ENCODE assay signal across 13 cellular contexts in genomic region chr7:99029481-99030144, GRCh38.
DNase-seq lines count a peak whose midpoint lies in the region; ATAC-seq and TF ChIP-seq lines count a peak whose summit lies in the region.
"Had no signal": no experiment of that assay in that cellular context is flagged by ENCODE, and none has a peak within 500 bp of the region (broad histone marks: within the 10 kb centered on the region; RNA-seq: fewer than 3 reads in every experiment).

No MANE protein-coding gene starts in this region.

- peaks cover 29% of the 10 kb centered on the region for H3K36me3 Mint-ChIP-seq in activated CD4-positive, alpha-beta memory T cell treated with anti-CD3 and anti-CD28 coated beads for 36 hours
- peaks cover 47% of the 10 kb centered on the region for H3K36me3 Mint-ChIP-seq in activated CD4-positive, alpha-beta memory T cell treated with anti-CD3 and anti-CD28 coated beads, Interleukin-2, amount 10 ng/mL, durations not matched to agents 7 days and 5 days (ENCODE audit: low read depth)
- H3K36me3 Mint-ChIP-seq in activated naive CD8-positive, alpha-beta T cell treated with anti-CD3 and anti-CD28 coated beads for 36 hours: peaks cover 8% of the 10 kb centered on the region
- H3K36me3 Mint-ChIP-seq in H9 (ENCODE audit: insufficient read depth in 1 of 3, low read depth in 3 of 3): peaks cover 31 to 71% (median 57%) of the 10 kb centered on the region in 3 experiments

- POLR2A ChIA-PET in activated CD4-positive, alpha-beta memory T cell treated with anti-CD3 and anti-CD28 coated beads for 36 hours (lab: Charles Lee): no interaction called here
- POLR2A ChIA-PET in activated CD4-positive, alpha-beta memory T cell treated with anti-CD3 and anti-CD28 coated beads, Interleukin-2, amount 10 ng/mL, durations not matched to agents 7 days and 5 days (lab: Charles Lee): no interaction called here

- H4K5ac ChIP-seq in H9 (ENCODE audit: insufficient read length, low read depth, low read length): no peak overlapping the region

- H3K4me1 Mint-ChIP-seq in activated CD4-positive, alpha-beta memory T cell treated with anti-CD3 and anti-CD28 coated beads for 36 hours (ENCODE audit: low read depth): no peaks in the 10 kb centered on the region
- H3K4me1 Mint-ChIP-seq in activated CD4-positive, alpha-beta memory T cell treated with anti-CD3 and anti-CD28 coated beads, Interleukin-2, amount 10 ng/mL, durations not matched to agents 7 days and 5 days: peaks cover 1% of the 10 kb centered on the region
- peaks cover 4% of the 10 kb centered on the region for H3K4me1 Mint-ChIP-seq in activated naive CD8-positive, alpha-beta T cell treated with anti-CD3 and anti-CD28 coated beads for 36 hours
- peaks cover 6 to 7% of the 10 kb centered on the region in 2 experiments; a peak in 3 of 4 replicates for H3K4me1 Mint-ChIP-seq in H9

- H3T11ph ChIP-seq in H9 (ENCODE audit: low read length): no peak overlapping the region

- H3K27me3 ChIP-seq in suprapubic skin: no peaks in the 10 kb centered on the region
- no peaks in the 10 kb centered on the region for H3K27me3 ChIP-seq in H9 (ENCODE audit: insufficient read depth, low read length)
- H3K27me3 ChIP-seq in right lobe of liver: no peaks in the 10 kb centered on the region

- H3K79me2 ChIP-seq in H9 (ENCODE audit: insufficient read depth, low read length): no peaks in the 10 kb centered on the region; the same call in 1 of the 2 replicates

- H3K27me3 Mint-ChIP-seq in activated CD4-positive, alpha-beta memory T cell treated with anti-CD3 and anti-CD28 coated beads for 36 hours: no peaks in the 10 kb centered on the region
- H3K27me3 Mint-ChIP-seq in activated CD4-positive, alpha-beta memory T cell treated with anti-CD3 and anti-CD28 coated beads, Interleukin-2, amount 10 ng/mL, durations not matched to agents 7 days and 5 days: no peaks in the 10 kb centered on the region
- no peaks in the 10 kb centered on the region for H3K27me3 Mint-ChIP-seq in activated naive CD8-positive, alpha-beta T cell treated with anti-CD3 and anti-CD28 coated beads for 36 hours
- H3K27me3 Mint-ChIP-seq in H9 (ENCODE audit: low read depth): peaks cover 2% of the 10 kb centered on the region
- H3K27me3 Mint-ChIP-seq: activated naive CD8-positive, alpha-beta T cell; effector memory CD8-positive, alpha-beta T cell had no signal

- TF ChIP-seq POLR2A in suprapubic skin (IDR thresholded peaks at IDR 0.05): no peak
- no peak for TF ChIP-seq POLR2A in right lobe of liver (IDR thresholded peaks at IDR 0.05)

- no peak overlapping the region for H3K18ac ChIP-seq in H9 (ENCODE audit: insufficient read length, low read depth, low read length)

- H2BK120ac ChIP-seq in H9 (ENCODE audit: low read depth, low read length, poor library complexity, severe bottlenecking): no peak overlapping the region

- peak overlapping the region; percentile 79 for H3K27ac ChIP-seq in suprapubic skin
- no peak overlapping the region for H3K27ac ChIP-seq in H9 (ENCODE audit: insufficient read length, low read depth, low read length)
- no peak overlapping the region for H3K27ac ChIP-seq in right lobe of liver
- H3K27ac ChIP-seq: A549 had no signal

- H2BK20ac ChIP-seq in H9 (ENCODE audit: low read depth, low read length, poor library complexity, severe bottlenecking): no peak overlapping the region

- H3K9ac ChIP-seq in H9 (ENCODE audit: extremely low read depth, insufficient read length, low read length): no peak overlapping the region

- DNase-seq in activated CD4-positive, alpha-beta memory T cell treated with anti-CD3 and anti-CD28 coated beads for 36 hours: no peak
- no peak for DNase-seq in activated CD4-positive, alpha-beta memory T cell treated with anti-CD3 and anti-CD28 coated beads, Interleukin-2, amount 10 ng/mL, durations not matched to agents 7 days and 5 days
- no peak for DNase-seq in activated naive CD8-positive, alpha-beta T cell treated with anti-CD3 and anti-CD28 coated beads for 36 hours
- DNase-seq in glomerular endothelial cell (ENCODE audit: extremely low read depth, low read depth, low spot score) (peak; percentile 67), suprapubic skin (ENCODE audit: low spot score in 2 of 2) (no peak), H9 (no peak), cerebellum (ENCODE audit: low spot score) (no peak), right lobe of liver (no peak)
- DNase-seq: DMS153; effector memory CD8-positive, alpha-beta T cell; NCI-H82 had no signal

- no peak overlapping the region for H2AFZ ChIP-seq in H9 (ENCODE audit: low read length)

- no peak overlapping the region for H3K23ac ChIP-seq in H9 (ENCODE audit: insufficient read length, low read depth, low read length)

- H3K4me1 ChIP-seq in suprapubic skin (peaks cover 27% of the 10 kb centered on the region), H9 (ENCODE audit: insufficient read depth, low read length) (no peaks in the 10 kb centered on the region), right lobe of liver (peaks cover 0 to 6% (median 0%) of the 10 kb centered on the region in 4 donors)

- H2BK12ac ChIP-seq in H9 (ENCODE audit: insufficient read length, low read depth, low read length): no peak overlapping the region

- H2BK5ac ChIP-seq in H9 (ENCODE audit: insufficient read length, low read length): no peak overlapping the region

- no peaks in the 10 kb centered on the region for H3K9me3 Mint-ChIP-seq in activated CD4-positive, alpha-beta memory T cell treated with anti-CD3 and anti-CD28 coated beads for 36 hours
- no peaks in the 10 kb centered on the region for H3K9me3 Mint-ChIP-seq in activated CD4-positive, alpha-beta memory T cell treated with anti-CD3 and anti-CD28 coated beads, Interleukin-2, amount 10 ng/mL, durations not matched to agents 7 days and 5 days
- no peaks in the 10 kb centered on the region for H3K9me3 Mint-ChIP-seq in activated naive CD8-positive, alpha-beta T cell treated with anti-CD3 and anti-CD28 coated beads for 36 hours
- H3K9me3 Mint-ChIP-seq in H9: no peaks in the 10 kb centered on the region
- H3K9me3 Mint-ChIP-seq: effector memory CD8-positive, alpha-beta T cell had no signal

- no peaks in the 10 kb centered on the region for H3K79me1 ChIP-seq in H9 (ENCODE audit: insufficient read depth, low read depth, low read length, poor library complexity, severe bottlenecking)

- TF ChIP-seq EP300 in suprapubic skin (IDR thresholded peaks at IDR 0.05): no peak

- no peak overlapping the region for H3K4ac ChIP-seq in H9 (ENCODE audit: low read depth, low read length)

- H2AK5ac ChIP-seq in H9 (ENCODE audit: insufficient read length, low read length): no peak overlapping the region

- no peak overlapping the region for H3K56ac ChIP-seq in H9 (ENCODE audit: insufficient read length, low read depth, low read length)

- no peak for ATAC-seq in right lobe of liver
- ATAC-seq: A549; effector memory CD8-positive, alpha-beta T cell had no signal

- H2BK15ac ChIP-seq in H9 (ENCODE audit: low read depth, low read length): no peak overlapping the region

- no peak overlapping the region for H4K8ac ChIP-seq in H9 (replicated peaks; ENCODE audit: insufficient read length, low read depth, low read length)

- no peaks in the 10 kb centered on the region for H3K23me2 ChIP-seq in H9 (ENCODE audit: insufficient read length, low read depth, low read length, poor library complexity, severe bottlenecking)

- no peak for TF ChIP-seq CTCF in suprapubic skin (IDR thresholded peaks at IDR 0.05)
- TF ChIP-seq CTCF in H9 (conservative IDR thresholded peaks at IDR 0.05): no peak
- TF ChIP-seq CTCF in right lobe of liver (IDR thresholded peaks at IDR 0.05): no peak

- H3K14ac ChIP-seq in H9 (ENCODE audit: insufficient read depth, low read length): no peak overlapping the region

- no peak overlapping the region for H3K4me3 Mint-ChIP-seq in activated CD4-positive, alpha-beta memory T cell treated with anti-CD3 and anti-CD28 coated beads for 36 hours
- no peak overlapping the region for H3K4me3 Mint-ChIP-seq in activated CD4-positive, alpha-beta memory T cell treated with anti-CD3 and anti-CD28 coated beads, Interleukin-2, amount 10 ng/mL, durations not matched to agents 7 days and 5 days
- H3K4me3 Mint-ChIP-seq in activated naive CD8-positive, alpha-beta T cell treated with anti-CD3 and anti-CD28 coated beads for 36 hours: no peak overlapping the region
- no peak overlapping the region for H3K4me3 Mint-ChIP-seq in H9
- H3K4me3 Mint-ChIP-seq: activated naive CD8-positive, alpha-beta T cell; effector memory CD8-positive, alpha-beta T cell had no signal

- 80% methylated on average over 7 of the region's 7 CpGs for WGBS in suprapubic skin
- no CpG with 5 or more reads among the region's 7 CpGs for WGBS in H9 (ENCODE audit: extremely low coverage, insufficient read length, low lambda C conversion rate)
- WGBS in right lobe of liver (ENCODE audit: insufficient coverage, low coverage, low lambda C conversion rate, missing lambda C conversion rate): 72% methylated on average over 6 of the region's 7 CpGs

- H3K27ac Mint-ChIP-seq in activated CD4-positive, alpha-beta memory T cell treated with anti-CD3 and anti-CD28 coated beads for 36 hours: peak overlapping the region; percentile 34
- H3K27ac Mint-ChIP-seq in activated CD4-positive, alpha-beta memory T cell treated with anti-CD3 and anti-CD28 coated beads, Interleukin-2, amount 10 ng/mL, durations not matched to agents 7 days and 5 days: no peak overlapping the region
- peak overlapping the region; percentile 57 for H3K27ac Mint-ChIP-seq in activated naive CD8-positive, alpha-beta T cell treated with anti-CD3 and anti-CD28 coated beads for 36 hours
- no peak overlapping the region for H3K27ac Mint-ChIP-seq in H9
- H3K27ac Mint-ChIP-seq: activated naive CD8-positive, alpha-beta T cell had no signal

- H3K36me3 ChIP-seq in suprapubic skin (peaks cover 72% of the 10 kb centered on the region), right lobe of liver (peaks cover 0 to 61% (median 32%) of the 10 kb centered on the region in 4 donors)

- H3K4me2 ChIP-seq in H9 (ENCODE audit: insufficient read depth, insufficient read length, low read length): no peak overlapping the region
- H3K4me2 ChIP-seq: A549 had no signal

- no peak overlapping the region for H3K4me3 ChIP-seq in suprapubic skin
- H3K4me3 ChIP-seq in right lobe of liver: no peak overlapping the region
- H3K4me3 ChIP-seq: A549 had no signal

- H3K9me3 ChIP-seq in suprapubic skin: no peaks in the 10 kb centered on the region
- no peaks in the 10 kb centered on the region for H3K9me3 ChIP-seq in H9 (ENCODE audit: control insufficient read depth, low read depth, low read length)
- H3K9me3 ChIP-seq in right lobe of liver: no peaks in the 10 kb centered on the region
- H3K9me3 ChIP-seq: A549 had no signal

- intact Hi-C loops in activated CD4-positive, alpha-beta memory T cell treated with anti-CD3 and anti-CD28 coated beads for 36 hours (cut with micrococcal nuclease): no loop called here
- intact Hi-C loops in right lobe of liver (cut with DNase I): no loop called here

- H4K20me1 ChIP-seq in H9 (ENCODE audit: control insufficient read depth, insufficient read depth, insufficient read length): no peaks in the 10 kb centered on the region

- CTCF ChIA-PET in activated CD4-positive, alpha-beta memory T cell treated with anti-CD3 and anti-CD28 coated beads for 36 hours (lab: Charles Lee): interaction anchor here (0.9 to 1.4 kb wide), 2 partner anchors 284 to 331 kb away, joined by 3 to 4 read pairs; no protein-coding TSS in a partner anchor
- CTCF ChIA-PET in activated CD4-positive, alpha-beta memory T cell treated with anti-CD3 and anti-CD28 coated beads, Interleukin-2, amount 10 ng/mL, durations not matched to agents 7 days and 5 days (lab: Charles Lee): interaction anchor here (0.9 to 1.4 kb wide), 2 partner anchors 11 to 12 kb away, joined by 3 to 6 read pairs; no protein-coding TSS in a partner anchor

- no peak overlapping the region for H4K91ac ChIP-seq in H9 (ENCODE audit: insufficient read length, low read depth, low read length)

Comparison
In these comparisons a context has a peak if more than half of its experiments do, and no peak if none do; other contexts are left out.
1. H3K27ac Mint-ChIP-seq: peak in activated CD4-positive, alpha-beta memory T cell treated with anti-CD3 and anti-CD28 coated beads for 36 hours (single experiment) and activated naive CD8-positive, alpha-beta T cell treated with anti-CD3 and anti-CD28 coated beads for 36 hours (single experiment); none in activated CD4-positive, alpha-beta memory T cell treated with anti-CD3 and anti-CD28 coated beads, Interleukin-2, amount 10 ng/mL, durations not matched to agents 7 days and 5 days (single experiment) and H9 (0 of 3).